ENCODE assay signal across 1 cellular context in the genomic region with DNA sequence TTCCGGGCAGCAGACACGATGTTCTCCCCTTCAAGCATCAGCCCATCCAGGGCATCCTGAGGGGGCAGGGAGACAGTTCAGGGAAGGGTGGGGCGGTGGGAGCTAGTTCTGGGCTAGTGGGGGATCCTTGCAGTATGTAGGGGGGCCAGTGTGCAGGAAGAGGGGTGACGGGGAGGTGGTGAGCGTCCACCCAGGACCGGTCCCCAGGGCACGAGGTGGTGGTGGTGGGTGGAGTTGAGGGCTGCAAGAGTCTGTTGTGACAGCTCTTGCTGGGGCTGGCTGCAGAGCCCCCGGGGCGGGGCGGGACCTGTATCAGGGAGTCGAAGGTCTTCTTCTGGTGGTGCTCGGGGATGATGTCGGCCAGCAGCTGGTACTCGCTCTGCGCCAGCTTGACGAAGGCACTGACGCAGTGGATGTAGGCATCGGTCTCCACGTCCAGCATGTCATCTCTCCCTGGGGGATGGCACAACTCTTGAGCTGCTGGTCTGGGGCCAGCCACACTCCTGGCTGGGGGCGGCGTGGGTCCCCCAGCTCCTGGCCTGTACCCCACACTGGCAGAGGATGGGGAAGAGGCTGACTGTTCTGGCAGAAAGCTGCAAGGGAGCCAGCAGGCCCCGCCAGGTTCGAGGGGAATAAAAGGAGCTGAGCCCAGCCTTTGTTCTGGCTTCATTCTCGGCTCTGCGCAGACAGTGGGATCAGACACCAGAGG.
TF ChIP-seq lines count a peak whose summit lies in the region.

No MANE protein-coding gene starts in this region.

TF ChIP-seq in GM23338, 12 proteins besides CTCF, POLR2A, EP300 and RAD21:
- TF ChIP-seq STAT1 (IDR thresholded peaks at IDR 0.05; ENCODE audit: unreplicated experiment), result no peak
- no peak for TF ChIP-seq EZH2phosphoT487 (IDR thresholded peaks at IDR 0.05; ENCODE audit: unreplicated experiment)
- no peak for TF ChIP-seq EZH2 (IDR thresholded peaks at IDR 0.05; ENCODE audit: low read depth, unreplicated experiment)
- TF ChIP-seq, protein P1, sequence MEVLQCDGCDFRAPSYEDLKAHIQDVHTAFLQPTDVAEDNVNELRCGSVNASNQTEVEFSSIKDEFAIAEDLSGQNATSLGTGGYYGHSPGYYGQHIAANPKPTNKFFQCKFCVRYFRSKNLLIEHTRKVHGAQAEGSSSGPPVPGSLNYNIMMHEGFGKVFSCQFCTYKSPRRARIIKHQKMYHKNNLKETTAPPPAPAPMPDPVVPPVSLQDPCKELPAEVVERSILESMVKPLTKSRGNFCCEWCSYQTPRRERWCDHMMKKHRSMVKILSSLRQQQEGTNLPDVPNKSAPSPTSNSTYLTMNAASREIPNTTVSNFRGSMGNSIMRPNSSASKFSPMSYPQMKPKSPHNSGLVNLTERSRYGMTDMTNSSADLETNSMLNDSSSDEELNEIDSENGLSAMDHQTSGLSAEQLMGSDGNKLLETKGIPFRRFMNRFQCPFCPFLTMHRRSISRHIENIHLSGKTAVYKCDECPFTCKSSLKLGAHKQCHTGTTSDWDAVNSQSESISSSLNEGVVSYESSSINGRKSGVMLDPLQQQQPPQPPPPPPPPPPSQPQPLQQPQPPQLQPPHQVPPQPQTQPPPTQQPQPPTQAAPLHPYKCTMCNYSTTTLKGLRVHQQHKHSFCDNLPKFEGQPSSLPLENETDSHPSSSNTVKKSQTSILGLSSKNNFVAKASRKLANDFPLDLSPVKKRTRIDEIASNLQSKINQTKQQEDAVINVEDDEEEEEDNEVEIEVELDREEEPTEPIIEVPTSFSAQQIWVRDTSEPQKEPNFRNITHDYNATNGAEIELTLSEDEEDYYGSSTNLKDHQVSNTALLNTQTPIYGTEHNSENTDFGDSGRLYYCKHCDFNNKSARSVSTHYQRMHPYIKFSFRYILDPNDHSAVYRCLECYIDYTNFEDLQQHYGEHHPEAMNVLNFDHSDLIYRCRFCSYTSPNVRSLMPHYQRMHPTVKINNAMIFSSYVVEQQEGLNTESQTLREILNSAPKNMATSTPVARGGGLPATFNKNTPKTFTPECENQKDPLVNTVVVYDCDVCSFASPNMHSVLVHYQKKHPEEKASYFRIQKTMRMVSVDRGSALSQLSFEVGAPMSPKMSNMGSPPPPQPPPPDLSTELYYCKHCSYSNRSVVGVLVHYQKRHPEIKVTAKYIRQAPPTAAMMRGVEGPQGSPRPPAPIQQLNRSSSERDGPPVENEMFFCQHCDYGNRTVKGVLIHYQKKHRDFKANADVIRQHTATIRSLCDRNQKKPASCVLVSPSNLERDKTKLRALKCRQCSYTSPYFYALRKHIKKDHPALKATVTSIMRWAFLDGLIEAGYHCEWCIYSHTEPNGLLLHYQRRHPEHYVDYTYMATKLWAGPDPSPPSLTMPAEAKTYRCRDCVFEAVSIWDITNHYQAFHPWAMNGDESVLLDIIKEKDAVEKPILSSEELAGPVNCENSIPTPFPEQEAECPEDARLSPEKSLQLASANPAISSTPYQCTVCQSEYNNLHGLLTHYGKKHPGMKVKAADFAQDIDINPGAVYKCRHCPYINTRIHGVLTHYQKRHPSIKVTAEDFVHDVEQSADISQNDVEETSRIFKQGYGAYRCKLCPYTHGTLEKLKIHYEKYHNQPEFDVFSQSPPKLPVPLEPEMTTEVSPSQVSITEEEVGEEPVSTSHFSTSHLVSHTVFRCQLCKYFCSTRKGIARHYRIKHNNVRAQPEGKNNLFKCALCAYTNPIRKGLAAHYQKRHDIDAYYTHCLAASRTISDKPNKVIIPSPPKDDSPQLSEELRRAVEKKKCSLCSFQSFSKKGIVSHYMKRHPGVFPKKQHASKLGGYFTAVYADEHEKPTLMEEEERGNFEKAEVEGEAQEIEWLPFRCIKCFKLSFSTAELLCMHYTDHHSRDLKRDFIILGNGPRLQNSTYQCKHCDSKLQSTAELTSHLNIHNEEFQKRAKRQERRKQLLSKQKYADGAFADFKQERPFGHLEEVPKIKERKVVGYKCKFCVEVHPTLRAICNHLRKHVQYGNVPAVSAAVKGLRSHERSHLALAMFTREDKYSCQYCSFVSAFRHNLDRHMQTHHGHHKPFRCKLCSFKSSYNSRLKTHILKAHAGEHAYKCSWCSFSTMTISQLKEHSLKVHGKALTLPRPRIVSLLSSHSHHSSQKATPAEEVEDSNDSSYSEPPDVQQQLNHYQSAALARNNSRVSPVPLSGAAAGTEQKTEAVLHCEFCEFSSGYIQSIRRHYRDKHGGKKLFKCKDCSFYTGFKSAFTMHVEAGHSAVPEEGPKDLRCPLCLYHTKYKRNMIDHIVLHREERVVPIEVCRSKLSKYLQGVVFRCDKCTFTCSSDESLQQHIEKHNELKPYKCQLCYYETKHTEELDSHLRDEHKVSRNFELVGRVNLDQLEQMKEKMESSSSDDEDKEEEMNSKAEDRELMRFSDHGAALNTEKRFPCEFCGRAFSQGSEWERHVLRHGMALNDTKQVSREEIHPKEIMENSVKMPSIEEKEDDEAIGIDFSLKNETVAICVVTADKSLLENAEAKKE (CRISPR knock-in tag; IDR thresholded peaks at IDR 0.05), result no peak
- no peak for TF ChIP-seq ZNF114 (CRISPR knock-in tag; IDR thresholded peaks at IDR 0.05)
- TF ChIP-seq, protein P2, sequence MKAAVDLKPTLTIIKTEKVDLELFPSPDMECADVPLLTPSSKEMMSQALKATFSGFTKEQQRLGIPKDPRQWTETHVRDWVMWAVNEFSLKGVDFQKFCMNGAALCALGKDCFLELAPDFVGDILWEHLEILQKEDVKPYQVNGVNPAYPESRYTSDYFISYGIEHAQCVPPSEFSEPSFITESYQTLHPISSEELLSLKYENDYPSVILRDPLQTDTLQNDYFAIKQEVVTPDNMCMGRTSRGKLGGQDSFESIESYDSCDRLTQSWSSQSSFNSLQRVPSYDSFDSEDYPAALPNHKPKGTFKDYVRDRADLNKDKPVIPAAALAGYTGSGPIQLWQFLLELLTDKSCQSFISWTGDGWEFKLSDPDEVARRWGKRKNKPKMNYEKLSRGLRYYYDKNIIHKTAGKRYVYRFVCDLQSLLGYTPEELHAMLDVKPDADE (IDR thresholded peaks at IDR 0.05), result no peak
- TF ChIP-seq ZNF331 (CRISPR knock-in tag; IDR thresholded peaks at IDR 0.05; ENCODE audit: low read depth), result no peak
- no peak for TF ChIP-seq CREB1 (CRISPR knock-in tag; IDR thresholded peaks at IDR 0.05; ENCODE audit: low read depth)
- no peak for TF ChIP-seq JUNB (IDR thresholded peaks at IDR 0.05; ENCODE audit: unreplicated experiment)
- TF ChIP-seq, protein P3, sequence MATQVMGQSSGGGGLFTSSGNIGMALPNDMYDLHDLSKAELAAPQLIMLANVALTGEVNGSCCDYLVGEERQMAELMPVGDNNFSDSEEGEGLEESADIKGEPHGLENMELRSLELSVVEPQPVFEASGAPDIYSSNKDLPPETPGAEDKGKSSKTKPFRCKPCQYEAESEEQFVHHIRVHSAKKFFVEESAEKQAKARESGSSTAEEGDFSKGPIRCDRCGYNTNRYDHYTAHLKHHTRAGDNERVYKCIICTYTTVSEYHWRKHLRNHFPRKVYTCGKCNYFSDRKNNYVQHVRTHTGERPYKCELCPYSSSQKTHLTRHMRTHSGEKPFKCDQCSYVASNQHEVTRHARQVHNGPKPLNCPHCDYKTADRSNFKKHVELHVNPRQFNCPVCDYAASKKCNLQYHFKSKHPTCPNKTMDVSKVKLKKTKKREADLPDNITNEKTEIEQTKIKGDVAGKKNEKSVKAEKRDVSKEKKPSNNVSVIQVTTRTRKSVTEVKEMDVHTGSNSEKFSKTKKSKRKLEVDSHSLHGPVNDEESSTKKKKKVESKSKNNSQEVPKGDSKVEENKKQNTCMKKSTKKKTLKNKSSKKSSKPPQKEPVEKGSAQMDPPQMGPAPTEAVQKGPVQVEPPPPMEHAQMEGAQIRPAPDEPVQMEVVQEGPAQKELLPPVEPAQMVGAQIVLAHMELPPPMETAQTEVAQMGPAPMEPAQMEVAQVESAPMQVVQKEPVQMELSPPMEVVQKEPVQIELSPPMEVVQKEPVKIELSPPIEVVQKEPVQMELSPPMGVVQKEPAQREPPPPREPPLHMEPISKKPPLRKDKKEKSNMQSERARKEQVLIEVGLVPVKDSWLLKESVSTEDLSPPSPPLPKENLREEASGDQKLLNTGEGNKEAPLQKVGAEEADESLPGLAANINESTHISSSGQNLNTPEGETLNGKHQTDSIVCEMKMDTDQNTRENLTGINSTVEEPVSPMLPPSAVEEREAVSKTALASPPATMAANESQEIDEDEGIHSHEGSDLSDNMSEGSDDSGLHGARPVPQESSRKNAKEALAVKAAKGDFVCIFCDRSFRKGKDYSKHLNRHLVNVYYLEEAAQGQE (IDR thresholded peaks at IDR 0.05; ENCODE audit: unreplicated experiment), result no peak
- TF ChIP-seq POLR2AphosphoS5 (IDR thresholded peaks at IDR 0.05; ENCODE audit: low read depth), result no peak
- no peak for TF ChIP-seq NANOG (IDR thresholded peaks at IDR 0.05; ENCODE audit: borderline replicate concordance)
